ENCODE assay signal across 11 cellular contexts in the genomic region with DNA sequence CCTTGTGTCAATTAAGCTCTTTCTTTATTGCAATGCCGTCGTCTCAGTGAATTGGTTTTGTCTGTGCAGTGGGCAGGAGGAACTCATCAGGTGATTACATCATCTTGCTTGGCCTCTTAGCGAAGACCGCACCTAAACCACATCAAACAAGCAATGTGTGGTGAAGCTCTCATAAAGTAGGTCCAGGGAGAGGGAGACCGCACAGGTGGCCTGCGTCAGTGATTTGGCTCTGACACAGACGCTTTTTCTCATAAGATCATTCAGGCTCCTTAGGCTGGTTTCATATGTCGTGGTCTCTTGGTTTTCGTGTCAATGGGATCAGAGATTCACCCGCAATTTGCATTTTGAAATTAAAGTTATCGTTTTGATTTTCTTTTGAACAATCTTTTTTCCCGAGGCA. TPM values are rescaled to one million over a fixed set of nuclear protein-coding genes. Genes with fewer than 3 reads are reported as not detected.
A peak's percentile ranks its signal among the peaks of the same experiment; 100 is the strongest.
DNase-seq lines count a peak whose midpoint lies in the region; ATAC-seq and TF ChIP-seq lines count a peak whose summit lies in the region.
"Had no signal": no experiment of that assay in that cellular context is flagged by ENCODE, and none has a peak within 500 bp of the region (broad histone marks: within the 10 kb centered on the region; RNA-seq: fewer than 3 reads in every experiment).

No MANE protein-coding gene starts in this region.

- H4K20me1 ChIP-seq in DND-41 (ENCODE audit: insufficient read depth, low read length): no peaks in the 10 kb centered on the region

- no peaks in the 10 kb centered on the region for H3K79me2 ChIP-seq in DND-41 (ENCODE audit: insufficient read depth, low read length)

- POLR2A ChIA-PET in activated CD4-positive, alpha-beta memory T cell treated with anti-CD3 and anti-CD28 coated beads, Interleukin-2, amount 10 ng/mL, durations not matched to agents 7 days and 5 days (lab: Charles Lee): interaction anchor here (0.6 to 1.0 kb wide), 2 partner anchors 28 to 43 kb away, joined by 3 read pairs; no protein-coding TSS in a partner anchor

- intact Hi-C loops in left lung (cut with DNase I) (no loop called here), right cardiac atrium (cut with DNase I) (no loop called here)

- peaks cover 45% of the 10 kb centered on the region for H3K27me3 Mint-ChIP-seq in activated CD4-positive, alpha-beta memory T cell treated with anti-CD3 and anti-CD28 coated beads, Interleukin-2, amount 10 ng/mL, durations not matched to agents 7 days and 5 days

- peaks cover 14% of the 10 kb centered on the region for H3K4me1 Mint-ChIP-seq in activated CD4-positive, alpha-beta memory T cell treated with anti-CD3 and anti-CD28 coated beads, Interleukin-2, amount 10 ng/mL, durations not matched to agents 7 days and 5 days
- H3K4me1 Mint-ChIP-seq: GM23338 had no signal

- 73% methylated on average over 12 of the region's 12 CpGs for WGBS in right cardiac atrium

- DNase-seq in DND-41: peak; percentile 75
- peak; percentile 88 for DNase-seq in NCI-H2029 (lab: John Stamatoyannopoulos, UW)
- peak; percentile 62 for DNase-seq in activated CD4-positive, alpha-beta memory T cell treated with anti-CD3 and anti-CD28 coated beads, Interleukin-2, amount 10 ng/mL, durations not matched to agents 7 days and 5 days
- DNase-seq in left lung: peak in 1 of 2 donors; percentile 45
- DNase-seq in AG08395 (ENCODE audit: low spot score): no peak
- no peak for DNase-seq in right cardiac atrium
- DNase-seq: midbrain, stomach had no signal

- H3K9ac ChIP-seq in DND-41 (ENCODE audit: low read depth, low read length): no peak overlapping the region

- H3K4me1 ChIP-seq in DND-41 (ENCODE audit: insufficient read depth, low read length) (peaks cover 12% of the 10 kb centered on the region), left lung (no peaks in the 10 kb centered on the region), right cardiac atrium (ENCODE audit: control insufficient read depth, insufficient read depth, low read length) (no peaks in the 10 kb centered on the region)
- H3K4me1 ChIP-seq: stomach had no signal

- no peaks in the 10 kb centered on the region for H3K36me3 ChIP-seq in DND-41 (ENCODE audit: insufficient read depth, low read length)
- H3K36me3 ChIP-seq in left lung: no peaks in the 10 kb centered on the region
- H3K36me3 ChIP-seq: stomach had no signal

- CTCF ChIA-PET in activated CD4-positive, alpha-beta memory T cell treated with anti-CD3 and anti-CD28 coated beads, Interleukin-2, amount 10 ng/mL, durations not matched to agents 7 days and 5 days (lab: Charles Lee): interaction anchor here (1.6 to 2.0 kb wide), 2 partner anchors 13 to 80 kb away, joined by 3 to 5 read pairs; no protein-coding TSS in a partner anchor

- H3K36me3 Mint-ChIP-seq in activated CD4-positive, alpha-beta memory T cell treated with anti-CD3 and anti-CD28 coated beads, Interleukin-2, amount 10 ng/mL, durations not matched to agents 7 days and 5 days (ENCODE audit: low read depth): no peaks in the 10 kb centered on the region

- ATAC-seq in DND-41 (ENCODE audit: insufficient read depth, low read depth) (peak; percentile 86), left lung (peak; percentile 84), GM21576 (IDR thresholded peaks at IDR 0.05; ENCODE audit: unreplicated experiment) (no peak), HG03469 (IDR thresholded peaks at IDR 0.05; ENCODE audit: unreplicated experiment) (no peak), right cardiac atrium (no peak)
- ATAC-seq: GM23338 had no signal

- peak overlapping the region; percentile 32; the same call in 1 of the 2 replicates for H3K4me2 ChIP-seq in DND-41 (ENCODE audit: insufficient read depth, low read length)
- H3K4me2 ChIP-seq: GM23338 had no signal

- no peak overlapping the region for H3K4me3 ChIP-seq in DND-41 (ENCODE audit: low read depth in 1 of 2, low read length in 2 of 2)
- no peak overlapping the region for H3K4me3 ChIP-seq in left lung
- no peak overlapping the region for H3K4me3 ChIP-seq in right cardiac atrium (ENCODE audit: low read length)
- H3K4me3 ChIP-seq: GM23338, stomach had no signal

- H3K9me3 Mint-ChIP-seq in activated CD4-positive, alpha-beta memory T cell treated with anti-CD3 and anti-CD28 coated beads, Interleukin-2, amount 10 ng/mL, durations not matched to agents 7 days and 5 days: no peaks in the 10 kb centered on the region
- H3K9me3 Mint-ChIP-seq: GM23338 had no signal

- H3K9me3 ChIP-seq in DND-41 (ENCODE audit: insufficient read depth, low read length, severe bottlenecking) (no peaks in the 10 kb centered on the region), left lung (no peaks in the 10 kb centered on the region), right cardiac atrium (ENCODE audit: control insufficient read depth, low read length) (no peaks in the 10 kb centered on the region)
- H3K9me3 ChIP-seq: stomach had no signal

- H3K4me3 Mint-ChIP-seq in activated CD4-positive, alpha-beta memory T cell treated with anti-CD3 and anti-CD28 coated beads, Interleukin-2, amount 10 ng/mL, durations not matched to agents 7 days and 5 days: no peak overlapping the region
- H3K4me3 Mint-ChIP-seq: GM23338 had no signal

- no peak overlapping the region for H2AFZ ChIP-seq in DND-41 (ENCODE audit: low read depth, low read length)
- H2AFZ ChIP-seq: GM23338 had no signal

- H3K27me3 ChIP-seq in DND-41 (ENCODE audit: insufficient read depth, low read length, poor library complexity) (no peaks in the 10 kb centered on the region), left lung (peaks cover 0 to 2% of the 10 kb centered on the region in 2 donors), right cardiac atrium (ENCODE audit: control insufficient read depth, insufficient read depth) (no peaks in the 10 kb centered on the region)

- H3K27ac Mint-ChIP-seq in activated CD4-positive, alpha-beta memory T cell treated with anti-CD3 and anti-CD28 coated beads, Interleukin-2, amount 10 ng/mL, durations not matched to agents 7 days and 5 days: no peak overlapping the region
- H3K27ac Mint-ChIP-seq: GM23338 had no signal

- H3K27ac ChIP-seq in DND-41 (ENCODE audit: low read length) (no peak overlapping the region), left lung (no peak overlapping the region), right cardiac atrium (ENCODE audit: low read length) (no peak overlapping the region)
- H3K27ac ChIP-seq: stomach had no signal

- TF ChIP-seq CTCF in DND-41 (IDR thresholded peaks at IDR 0.05; ENCODE audit: borderline replicate concordance, extremely low read depth, low read length, poor library complexity, severe bottlenecking) (no peak), left lung (IDR thresholded peaks at IDR 0.05) (no peak)

RNA-seq across cellular contexts. Expression of a gene that starts 6.7 kb away (rescaled TPM):
- total RNA-seq in activated CD4-positive, alpha-beta memory T cell treated with anti-CD3 and anti-CD28 coated beads, Interleukin-2, amount 10 ng/mL, durations not matched to agents 7 days and 5 days: 10 to 100 TPM; 29.2 to 30.1 TPM
- total RNA-seq in left lung (10 to 100 TPM in 1 of 2 donors, 1 to 10 TPM in 1; 8.3 to 10.1 TPM), right cardiac atrium (10 to 100 TPM; 23.1 to 98.5 (median 57.6) TPM)
- polyA plus RNA-seq in right cardiac atrium: 71.7 TPM

Comparison
In these comparisons a context has a peak if more than half of its experiments do, and no peak if none do; other contexts are left out.
1. ATAC-seq: peak in DND-41 (single experiment) and left lung (single experiment); none in GM21576 (single experiment), HG03469 (single experiment) and right cardiac atrium (0 of 2).
2. DNase-seq: peak in DND-41 (single experiment), NCI-H2029 (single experiment) and activated CD4-positive, alpha-beta memory T cell treated with anti-CD3 and anti-CD28 coated beads, Interleukin-2, amount 10 ng/mL, durations not matched to agents 7 days and 5 days (single experiment); none in AG08395 (single experiment) and right cardiac atrium (0 of 3).